In genomic region chr19:16888629-16889371, GRCh38 we compare ENCODE assay signal across 9 cellular contexts. TPM values are rescaled to one million over a fixed set of nuclear protein-coding genes. Genes with fewer than 3 reads are reported as not detected.
DNase-seq lines count a peak whose midpoint lies in the region; ATAC-seq and TF ChIP-seq lines count a peak whose summit lies in the region.
"Had no signal": no experiment of that assay in that cellular context is flagged by ENCODE, and none has a peak within 500 bp of the region (broad histone marks: within the 10 kb centered on the region; RNA-seq: fewer than 3 reads in every experiment).

Gene F2RL3 (plus strand): TSS chr19:16888999. CDS start chr19:16889190, 191 bp downstream.

- intact Hi-C loops in activated B cell treated with CpG ODN at 0.5 μM for 24 hours (cut with micrococcal nuclease) = no loop called here
- intact Hi-C loops in activated CD4-positive, alpha-beta T cell treated with anti-CD3 and anti-CD28 coated beads for 36 hours (cut with DNase I, micrococcal nuclease) = no loop called here

- H3K27ac Mint-ChIP-seq in activated B cell treated with CpG ODN at 0.5 μM for 24 hours (no peak within 1 kb of the TSS), type B pancreatic cell (no peak within 1 kb of the TSS)
- no peak within 1 kb of the TSS for H3K27ac Mint-ChIP-seq in activated CD4-positive, alpha-beta T cell treated with anti-CD3 and anti-CD28 coated beads for 36 hours
- H3K27ac Mint-ChIP-seq: activated naive CD4-positive, alpha-beta T cell treated with anti-CD3 and anti-CD28 coated beads, Interleukin-2, amount 50 U/mL, for 72 hours had no signal

- peak within 1 kb of the TSS; percentile 96 to 99 for H2BK12ac ChIP-seq in mesenchymal stem cell (ENCODE audit: low read length in 2 of 2)

- H3K4me3 Mint-ChIP-seq in activated B cell treated with CpG ODN at 0.5 μM for 24 hours (peak within 1 kb of the TSS; percentile 32), type B pancreatic cell (no peak within 1 kb of the TSS)
- no peak within 1 kb of the TSS for H3K4me3 Mint-ChIP-seq in activated CD4-positive, alpha-beta T cell treated with anti-CD3 and anti-CD28 coated beads for 36 hours

- no peaks in the 10 kb centered on the region for H3K9me3 ChIP-seq in mesenchymal stem cell (ENCODE audit: control insufficient read depth, low read length)

- H3K14ac ChIP-seq in mesenchymal stem cell (ENCODE audit: low read length in 2 of 2) = peak within 1 kb of the TSS in 1 of 2 experiments; percentile 90

- POLR2A ChIA-PET in activated B cell treated with CpG ODN at 0.5 μM for 24 hours (lab: Charles Lee) = no interaction called here
- POLR2A ChIA-PET in activated CD4-positive, alpha-beta T cell treated with anti-CD3 and anti-CD28 coated beads for 36 hours (lab: Charles Lee) = no interaction called here

- H3K4ac ChIP-seq in mesenchymal stem cell (ENCODE audit: low read depth in 1 of 2, low read length in 2 of 2) = peak within 1 kb of the TSS; percentile 89 to 100

- no peak within 1 kb of the TSS for H3K23ac ChIP-seq in mesenchymal stem cell (ENCODE audit: low read length in 2 of 2)

- no peaks in the 10 kb centered on the region for H3K9me3 Mint-ChIP-seq in activated B cell treated with CpG ODN at 0.5 μM for 24 hours
- H3K9me3 Mint-ChIP-seq in type B pancreatic cell = no peaks in the 10 kb centered on the region
- no peaks in the 10 kb centered on the region for H3K9me3 Mint-ChIP-seq in activated CD4-positive, alpha-beta T cell treated with anti-CD3 and anti-CD28 coated beads for 36 hours (ENCODE audit: low read depth)
- H3K9me3 Mint-ChIP-seq: activated naive CD4-positive, alpha-beta T cell treated with anti-CD3 and anti-CD28 coated beads, Interleukin-2, amount 50 U/mL, for 72 hours had no signal

- no peak within 1 kb of the TSS for H2AK5ac ChIP-seq in mesenchymal stem cell (ENCODE audit: low read length, severe bottlenecking)

- H4K8ac ChIP-seq in mesenchymal stem cell (ENCODE audit: low read length) = peak within 1 kb of the TSS; percentile 100

- peak within 1 kb of the TSS; percentile 100 for H2BK120ac ChIP-seq in mesenchymal stem cell (ENCODE audit: low read depth, low read length)

- no peak within 1 kb of the TSS for H3K9ac ChIP-seq in mesenchymal stem cell (ENCODE audit: low read length)

- peaks cover 42% of the 10 kb centered on the region for H3K4me1 Mint-ChIP-seq in activated B cell treated with CpG ODN at 0.5 μM for 24 hours
- H3K4me1 Mint-ChIP-seq in type B pancreatic cell (ENCODE audit: unreplicated experiment) = no peaks in the 10 kb centered on the region
- peaks cover 5% of the 10 kb centered on the region for H3K4me1 Mint-ChIP-seq in activated CD4-positive, alpha-beta T cell treated with anti-CD3 and anti-CD28 coated beads for 36 hours

- H3K4me3 ChIP-seq in mesenchymal stem cell (ENCODE audit: insufficient read depth in 1 of 2, low read depth in 1 of 2, low read length in 2 of 2) = no peak within 1 kb of the TSS

- peaks cover 7% of the 10 kb centered on the region for H3K4me1 ChIP-seq in mesenchymal stem cell (ENCODE audit: control insufficient read depth, insufficient read depth, low read depth, low read length)

- H3K27ac ChIP-seq in mesenchymal stem cell (ENCODE audit: low read length, poor library complexity, severe bottlenecking) = no peak within 1 kb of the TSS

- H3K4me2 ChIP-seq in mesenchymal stem cell (ENCODE audit: low read length, poor library complexity, severe bottlenecking) = no peak within 1 kb of the TSS

- H2BK15ac ChIP-seq in mesenchymal stem cell (ENCODE audit: low read depth, poor library complexity, severe bottlenecking) = peak within 1 kb of the TSS; percentile 96

- H3K79me1 ChIP-seq in mesenchymal stem cell (replicated peaks; ENCODE audit: low read length, poor library complexity, severe bottlenecking) = no peaks in the 10 kb centered on the region

- ATAC-seq in GM21825 (IDR thresholded peaks at IDR 0.05; ENCODE audit: unreplicated experiment) (peak; percentile 45), activated B cell treated with CpG ODN at 0.5 μM for 24 hours (ENCODE audit: low read depth) (no peak)
- ATAC-seq in activated CD4-positive, alpha-beta T cell treated with anti-CD3 and anti-CD28 coated beads for 36 hours = no peak

- peak within 1 kb of the TSS; percentile 42 for H2AFZ ChIP-seq in mesenchymal stem cell (ENCODE audit: low read depth, low read length)

- H2BK5ac ChIP-seq in mesenchymal stem cell (ENCODE audit: low read depth, low read length, poor library complexity, severe bottlenecking) = no peak within 1 kb of the TSS

- peak within 1 kb of the TSS; percentile 97 to 100 for H3K18ac ChIP-seq in mesenchymal stem cell (ENCODE audit: low read depth in 1 of 2, low read length in 2 of 2)

- DNase-seq in COLO668 (lab: John Stamatoyannopoulos, UW; ENCODE audit: unreplicated experiment) = peak; percentile 49
- no peak for DNase-seq in activated B cell treated with CpG ODN at 0.5 μM for 24 hours
- DNase-seq in mesenchymal stem cell = peak; percentile 99
- no peak for DNase-seq in type B pancreatic cell (ENCODE audit: extremely low spot score, unreplicated experiment)
- DNase-seq in NCI-H82 (lab: John Stamatoyannopoulos, UW) = no peak
- no peak for DNase-seq in NCI-H446 treated with DMSO at 0.1 percent for 48 hours (lab: John Stamatoyannopoulos, UW)
- DNase-seq in activated CD4-positive, alpha-beta T cell treated with anti-CD3 and anti-CD28 coated beads for 36 hours = no peak

- peaks cover 0 to 39% of the 10 kb centered on the region in 2 experiments for H3K27me3 ChIP-seq in mesenchymal stem cell (ENCODE audit: control insufficient read depth in 1 of 2, insufficient read depth in 1 of 2, low read length in 2 of 2)

- no peaks in the 10 kb centered on the region for H3K36me3 Mint-ChIP-seq in activated B cell treated with CpG ODN at 0.5 μM for 24 hours (ENCODE audit: low read depth)
- no peaks in the 10 kb centered on the region for H3K36me3 Mint-ChIP-seq in type B pancreatic cell
- no peaks in the 10 kb centered on the region for H3K36me3 Mint-ChIP-seq in activated CD4-positive, alpha-beta T cell treated with anti-CD3 and anti-CD28 coated beads for 36 hours (ENCODE audit: low read depth)
- H3K36me3 Mint-ChIP-seq: activated naive CD4-positive, alpha-beta T cell treated with anti-CD3 and anti-CD28 coated beads, Interleukin-2, amount 50 U/mL, for 72 hours had no signal

- H4K91ac ChIP-seq in mesenchymal stem cell (ENCODE audit: low read length) = peak within 1 kb of the TSS; percentile 100

- TF ChIP-seq CTCF in activated B cell treated with CpG ODN at 0.5 μM for 24 hours (IDR thresholded peaks at IDR 0.05) (no peak), type B pancreatic cell (conservative IDR thresholded peaks at IDR 0.05) (no peak)

- CTCF ChIA-PET in activated B cell treated with CpG ODN at 0.5 μM for 24 hours (lab: Charles Lee) = no interaction called here
- CTCF ChIA-PET in activated CD4-positive, alpha-beta T cell treated with anti-CD3 and anti-CD28 coated beads for 36 hours (lab: Charles Lee) = no interaction called here

- WGBS in mesenchymal stem cell = 14% methylated on average over 30 of the region's 31 CpGs

- no peaks in the 10 kb centered on the region for H3K36me3 ChIP-seq in mesenchymal stem cell (ENCODE audit: control insufficient read depth in 1 of 2, insufficient read depth in 2 of 2, low read depth in 1 of 2, low read length in 2 of 2)

- H3K27me3 Mint-ChIP-seq in activated B cell treated with CpG ODN at 0.5 μM for 24 hours (peaks cover 2% of the 10 kb centered on the region), type B pancreatic cell (no peaks in the 10 kb centered on the region)
- H3K27me3 Mint-ChIP-seq in activated CD4-positive, alpha-beta T cell treated with anti-CD3 and anti-CD28 coated beads for 36 hours = peaks cover 17% of the 10 kb centered on the region

RNA-seq across cellular contexts. Expression of gene F2RL3, which starts in this region (rescaled TPM):
- total RNA-seq in activated B cell treated with CpG ODN at 0.5 μM for 24 hours (0.58 and 0.83 TPM in 2 replicates), type B pancreatic cell (ENCODE audit: low replicate concordance) (not detected in 2 replicates)
- polyA plus RNA-seq in mesenchymal stem cell (2013, experiment 1 of 2) = 10.2 TPM
- 9.7 TPM for polyA plus RNA-seq in mesenchymal stem cell (2013, experiment 2 of 2)
- total RNA-seq in activated CD4-positive, alpha-beta T cell treated with anti-CD3 and anti-CD28 coated beads for 36 hours = not detected
- total RNA-seq: activated naive CD4-positive, alpha-beta T cell treated with anti-CD3 and anti-CD28 coated beads, Interleukin-2, amount 50 U/mL, for 72 hours had no signal

Comparison
In these comparisons a context has a peak if more than half of its experiments do, and no peak if none do; other contexts are left out.
1. DNase-seq: peak in COLO668 (single experiment) and mesenchymal stem cell (single experiment); none in activated B cell treated with CpG ODN at 0.5 μM for 24 hours (single experiment), type B pancreatic cell (single experiment), NCI-H82 (single experiment), NCI-H446 treated with DMSO at 0.1 percent for 48 hours (single experiment) and activated CD4-positive, alpha-beta T cell treated with anti-CD3 and anti-CD28 coated beads for 36 hours (single experiment).